ENCODE assay signal across 13 cellular contexts in genomic region chr12:49808686-49809368, GRCh38. TPM values are rescaled to one million over a fixed set of nuclear protein-coding genes. Genes with fewer than 3 reads are reported as not detected.
DNase-seq lines count a peak whose midpoint lies in the region; ATAC-seq, FAIRE-seq and TF ChIP-seq lines count a peak whose summit lies in the region.
"Had no signal": no experiment of that assay in that cellular context is flagged by ENCODE, and none has a peak within 500 bp of the region (broad histone marks: within the 10 kb centered on the region; RNA-seq: fewer than 3 reads in every experiment).

No MANE protein-coding gene starts in this region.

- intact Hi-C loops in kidney (cut with DNase I) (no loop called here), psoas muscle (cut with DNase I) (no loop called here)

- TF ChIP-seq CTCF in choroid plexus epithelial cell (conservative IDR thresholded peaks at IDR 0.05; ENCODE audit: low read depth, low read length), result no peak
- no peak for TF ChIP-seq CTCF in kidney (IDR thresholded peaks at IDR 0.05; ENCODE audit: borderline replicate concordance, extremely low read depth, insufficient read depth)
- no peak for TF ChIP-seq CTCF in psoas muscle (IDR thresholded peaks at IDR 0.05)

- WGBS in psoas muscle, 3 donors, result 37 to 55% (median 39%) methylated on average over 14 of the region's 14 CpGs

- ATAC-seq in psoas muscle (peak; percentile 34 to 60 (median 36)), GM19324 (IDR thresholded peaks at IDR 0.05; ENCODE audit: low FRiP score, unreplicated experiment) (no peak)
- ATAC-seq: foreskin keratinocyte, PC-3 had no signal

- H3K27me3 ChIP-seq in BLaER1 treated with 17β-estradiol and CSF1 and Interleukin-3, amounts not matched to agents 10 nM and 100 nM, result no peaks in the 10 kb centered on the region
- no peaks in the 10 kb centered on the region for H3K27me3 ChIP-seq in psoas muscle (ENCODE audit: insufficient read depth in 3 of 3, low read length in 2 of 3)
- H3K27me3 ChIP-seq: foreskin keratinocyte had no signal

- H3K9me3 ChIP-seq in BLaER1 treated with 17β-estradiol and CSF1 and Interleukin-3, amounts not matched to agents 10 nM and 100 nM (replicated peaks in 1 of 11), result no peaks in the 10 kb centered on the region
- no peaks in the 10 kb centered on the region for H3K9me3 ChIP-seq in kidney (ENCODE audit: control insufficient read depth in 1 of 2, low read length in 2 of 2)
- no peaks in the 10 kb centered on the region for H3K9me3 ChIP-seq in psoas muscle

- peak overlapping the region; percentile 70 to 97 (median 92) for H3K4me2 ChIP-seq in BLaER1 treated with 17β-estradiol and CSF1 and Interleukin-3, amounts not matched to agents 10 nM and 100 nM

- H3K4me1 ChIP-seq in BLaER1 treated with 17β-estradiol and CSF1 and Interleukin-3, amounts not matched to agents 10 nM and 100 nM, result peaks cover 55 to 63% (median 59%) of the 10 kb centered on the region in 10 experiments
- H3K4me1 ChIP-seq in kidney (ENCODE audit: control insufficient read depth in 1 of 2, insufficient read depth in 1 of 2, low read depth in 1 of 2, low read length in 2 of 2) (peaks cover 0 to 5% of the 10 kb centered on the region in 2 donors), psoas muscle (peaks cover 29% of the 10 kb centered on the region)
- H3K4me1 ChIP-seq: foreskin keratinocyte had no signal

- DNase-seq in choroid plexus epithelial cell (ENCODE audit: low read depth) (peak; percentile 47), kidney (peak; percentile 83), psoas muscle (peak; percentile 59 to 86), NCI-H1436 (lab: John Stamatoyannopoulos, UW) (no peak), NCI-H1417 treated with DMSO at 0.1 percent for 48 hours (lab: John Stamatoyannopoulos, UW) (no peak)
- no peak for DNase-seq in stimulated activated naive CD4-positive, alpha-beta T cell (lab: John Stamatoyannopoulos, UW)
- DNase-seq: activated CD4-positive, alpha-beta T cell treated with anti-CD3 and anti-CD28 coated beads for 48 hours; activated naive CD8-positive, alpha-beta T cell treated with anti-CD3 and anti-CD28 coated beads, Interleukin-2, amount 10 ng/mL, durations not matched to agents 7 days and 5 days; foreskin keratinocyte; MM.1S; PC-3 had no signal

- peak overlapping the region in 5 of 10 experiments; percentile 1 to 47 (median 32); a peak in 5 of 20 replicates for H3K4me3 ChIP-seq in BLaER1 treated with 17β-estradiol and CSF1 and Interleukin-3, amounts not matched to agents 10 nM and 100 nM
- H3K4me3 ChIP-seq in choroid plexus epithelial cell (ENCODE audit: low read depth, low read length) (no peak overlapping the region), kidney (ENCODE audit: low read length in 2 of 2) (no peak overlapping the region), psoas muscle (peak overlapping the region; percentile 22)

- peak overlapping the region in 10 of 11 experiments; percentile 28 to 88 (median 76); a peak in 20 of 22 replicates for H3K27ac ChIP-seq in BLaER1 treated with 17β-estradiol and CSF1 and Interleukin-3, amounts not matched to agents 10 nM and 100 nM
- H3K27ac ChIP-seq in kidney (ENCODE audit: low read depth in 2 of 2, low read length in 2 of 2) (peak overlapping the region in 1 of 2 donors; percentile 65), psoas muscle (peak overlapping the region; percentile 61)
- H3K27ac ChIP-seq: foreskin keratinocyte had no signal

- peaks cover 20 to 51% (median 29%) of the 10 kb centered on the region in 11 experiments for H3K36me3 ChIP-seq in BLaER1 treated with 17β-estradiol and CSF1 and Interleukin-3, amounts not matched to agents 10 nM and 100 nM
- peaks cover 5 to 15% of the 10 kb centered on the region in 2 donors for H3K36me3 ChIP-seq in kidney (ENCODE audit: control insufficient read depth in 1 of 2, insufficient read depth in 2 of 2, low read length in 2 of 2)
- H3K36me3 ChIP-seq in psoas muscle (ENCODE audit: insufficient read depth in 1 of 2, low read depth in 1 of 2), result peaks cover 0 to 28% of the 10 kb centered on the region in 2 donors

- H4K20me1 ChIP-seq in BLaER1 treated with 17β-estradiol and CSF1 and Interleukin-3, amounts not matched to agents 10 nM and 100 nM, result peaks cover 0 to 91% (median 42%) of the 10 kb centered on the region in 11 experiments; a peak in 16 of 22 replicates

- peak overlapping the region; percentile 29 to 80 (median 65); a peak in 19 of 22 replicates for H3K9ac ChIP-seq in BLaER1 treated with 17β-estradiol and CSF1 and Interleukin-3, amounts not matched to agents 10 nM and 100 nM
- H3K9ac ChIP-seq in kidney (ENCODE audit: low read length in 2 of 2), result no peak overlapping the region

- no peak for FAIRE-seq in kidney (lab: Jason Lieb, UNC)

RNA-seq across cellular contexts. Expression of gene NCKAP5L, which starts 19.4 kb away (rescaled TPM):
- total RNA-seq in kidney (20.6 TPM), psoas muscle (10 to 100 TPM; 11.7 to 16.5 (median 12.8) TPM)
- polyA plus RNA-seq in kidney (ENCODE audit: insufficient read depth, low read depth, low replicate concordance) (7.2 TPM), psoas muscle (1 to 10 TPM; 6.8 to 7.8 (median 7.1) TPM)

RNA-seq across cellular contexts. Expression of gene BCDIN3D, which starts 34.1 kb away (rescaled TPM):
- total RNA-seq in kidney (5.1 TPM), psoas muscle (1 to 10 TPM; 1.6 to 3.5 (median 3.3) TPM)
- polyA plus RNA-seq in kidney (ENCODE audit: insufficient read depth, low read depth, low replicate concordance) (4.6 TPM), psoas muscle (1 to 10 TPM; 1.8 to 9.0 (median 3.1) TPM)

Comparison
In these comparisons a context has a peak if more than half of its experiments do, and no peak if none do; other contexts are left out.
1. H3K9ac ChIP-seq: peak in BLaER1 treated with 17β-estradiol and CSF1 and Interleukin-3, amounts not matched to agents 10 nM and 100 nM (11 of 11); none in kidney (0 of 2).
2. DNase-seq: peak in choroid plexus epithelial cell (single experiment), kidney (single experiment) and psoas muscle (2 of 2); none in NCI-H1436 (single experiment), NCI-H1417 treated with DMSO at 0.1 percent for 48 hours (single experiment) and stimulated activated naive CD4-positive, alpha-beta T cell (0 of 6).